ENCODE assay signal across 10 cellular contexts in the genomic region with DNA sequence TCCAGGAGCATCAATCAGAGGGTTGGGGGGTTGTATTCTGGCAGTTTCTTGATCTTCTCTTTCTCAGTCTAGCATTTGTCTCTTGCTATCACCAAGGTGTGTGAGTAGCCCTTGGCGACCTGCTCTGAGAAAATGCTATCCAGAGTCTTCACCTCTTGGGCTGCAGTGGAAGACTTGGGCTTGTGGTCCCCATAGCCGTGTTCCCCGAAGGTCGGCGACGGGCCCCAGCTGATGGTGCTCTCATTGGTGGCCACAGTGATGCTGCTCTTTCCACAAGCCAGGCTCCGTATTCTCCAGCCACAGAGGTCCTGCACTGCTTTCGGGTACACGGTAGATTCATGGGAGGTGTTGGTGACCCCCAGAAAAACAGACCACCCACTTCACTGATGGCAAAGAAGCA. TPM values are rescaled to one million over a fixed set of nuclear protein-coding genes. Genes with fewer than 3 reads are reported as not detected.
"Had no signal": no experiment of that assay in that cellular context is flagged by ENCODE, and none has a peak within 500 bp of the region (broad histone marks: within the 10 kb centered on the region; RNA-seq: fewer than 3 reads in every experiment).

No MANE protein-coding gene starts in this region.

- H2AFZ ChIP-seq: GM23248 had no signal

- H3K9ac ChIP-seq: GM23248 had no signal

- H3K4me3 ChIP-seq: GM23248, K562 had no signal

- H3K27ac Mint-ChIP-seq: H9 had no signal

- H3K4me1 Mint-ChIP-seq: H9 had no signal

- DNase-seq: GM23248, GOT3, H9, HCEC 1CT, IMR-90, KG1 had no signal

- FAIRE-seq: H54, HTR-8/SVneo, K562 had no signal

- H3K9me3 Mint-ChIP-seq: H9 had no signal

- H3K27ac ChIP-seq: GM23248 had no signal

- H3K4me3 Mint-ChIP-seq: H9 had no signal

- ATAC-seq: K562 had no signal

RNA-seq across cellular contexts. Expression of a gene that starts 25.9 kb away (rescaled TPM):
- total RNA-seq: GM23248, HT-29, IMR-90 had no signal
- polyA plus RNA-seq: GM23248, IMR-90 had no signal
